In the genomic region with DNA sequence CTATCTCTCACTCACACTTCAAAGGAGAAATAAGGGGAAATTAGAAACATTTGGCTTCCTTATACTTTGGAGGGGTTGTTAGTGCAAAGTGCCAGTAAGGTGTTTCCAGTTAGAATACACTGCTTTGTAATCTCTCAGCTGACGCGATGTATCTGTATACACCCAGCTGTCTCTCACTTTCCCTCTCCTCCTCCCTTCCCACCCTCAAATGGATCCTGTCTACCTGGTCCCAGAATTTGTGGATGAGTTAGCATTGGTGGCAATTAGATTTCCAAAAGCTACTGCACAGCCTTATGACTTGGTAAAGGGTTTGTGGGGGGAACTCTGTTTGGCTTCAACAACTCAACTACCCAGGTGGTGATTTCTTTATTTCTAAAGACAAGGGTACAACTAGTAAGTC, we compare ENCODE assay signal across 19 cellular contexts. TPM values are rescaled to one million over a fixed set of nuclear protein-coding genes. Genes with fewer than 3 reads are reported as not detected.
DNase-seq lines count a peak whose midpoint lies in the region; ATAC-seq, FAIRE-seq and TF ChIP-seq lines count a peak whose summit lies in the region.
"Had no signal": no experiment of that assay in that cellular context is flagged by ENCODE, and none has a peak within 500 bp of the region (broad histone marks: within the 10 kb centered on the region; RNA-seq: fewer than 3 reads in every experiment).

No MANE protein-coding gene starts in this region.

- no peak for FAIRE-seq in pancreas (lab: Jason Lieb, UNC)

- in situ Hi-C loops in Panc1 (cut with HindIII; ENCODE audit: low pct_unique_long_range_greater_than_20kb, low sequenced_read_pairs), result no loop called here

- H3K27ac ChIP-seq in Panc1 (ENCODE audit: low read length) (no peak overlapping the region), right cardiac atrium (ENCODE audit: low read length) (peak overlapping the region; percentile 48), pancreas (peak overlapping the region in 3 of 4 donors; percentile 54 to 98 (median 97))
- H3K27ac ChIP-seq: coronary artery, neutrophil, SK-N-MC had no signal

- no peaks in the 10 kb centered on the region for H3K27me3 ChIP-seq in Caco-2 (replicated peaks; ENCODE audit: control insufficient read depth, insufficient read depth, low read length)
- H3K27me3 ChIP-seq in Panc1 (ENCODE audit: control insufficient read depth, insufficient read depth, low read length), result no peaks in the 10 kb centered on the region
- no peaks in the 10 kb centered on the region for H3K27me3 ChIP-seq in right cardiac atrium (ENCODE audit: control insufficient read depth, insufficient read depth)
- no peaks in the 10 kb centered on the region for H3K27me3 ChIP-seq in pancreas
- H3K27me3 ChIP-seq: MG63, suprapubic skin had no signal

- 76% methylated on average over 2 of the region's 2 CpGs for WGBS in right cardiac atrium
- 52 to 57% methylated on average over 2 of the region's 2 CpGs for WGBS in pancreas, 2 donors

- H3K9me3 Mint-ChIP-seq in Caco-2 (ENCODE audit: unreplicated experiment), result no peaks in the 10 kb centered on the region

- CTCF ChIA-PET in Caco-2 (lab: Charles Lee), result no interaction called here
- CTCF ChIA-PET in Panc1 (lab: Charles Lee), result no interaction called here

- peaks cover 11% of the 10 kb centered on the region for H3K36me3 ChIP-seq in Caco-2 (ENCODE audit: control insufficient read depth, insufficient read depth, low read length)
- peaks cover 5% of the 10 kb centered on the region; the same call in 1 of the 2 replicates for H3K36me3 ChIP-seq in Panc1 (ENCODE audit: control insufficient read depth, insufficient read depth, low read length)
- peaks cover 0 to 34% (median 7%) of the 10 kb centered on the region in 3 donors for H3K36me3 ChIP-seq in pancreas
- H3K36me3 ChIP-seq: MG63, neutrophil, suprapubic skin had no signal

- DNase-seq in Caco-2 (no peak), Panc1 (ENCODE audit: low read depth, low spot score) (no peak), right cardiac atrium (no peak), pancreas (no peak), NCI-H187 treated with DMSO at 0.1 percent for 48 hours (lab: John Stamatoyannopoulos, UW) (no peak), NCI-H1436 treated with DMSO at 0.1 percent for 48 hours (lab: John Stamatoyannopoulos, UW) (no peak), left colon (no peak)
- DNase-seq: activated CD4-positive, alpha-beta T cell treated with anti-CD3 and anti-CD28 coated beads for 36 hours; activated CD8-positive, alpha-beta memory T cell treated with anti-CD3 and anti-CD28 coated beads, Interleukin-2, amount 50 U/mL, for 48 hours; activated naive CD4-positive, alpha-beta T cell; MG63; NCI-H2029; NCI-H526 treated with DMSO at 0.1 percent for 48 hours; stimulated activated CD4-positive, alpha-beta T cell treated with anti-CD3 and anti-CD28 coated beads, Interleukin-4, amount 100 ng/mL, for 1 hour had no signal

- no peak overlapping the region for H3K27ac Mint-ChIP-seq in Caco-2 (ENCODE audit: unreplicated experiment)
- H3K27ac Mint-ChIP-seq: activated CD4-positive, alpha-beta T cell treated with anti-CD3 and anti-CD28 coated beads for 36 hours had no signal

- no peak for TF ChIP-seq CTCF in Caco-2 (IDR thresholded peaks at IDR 0.05; ENCODE audit: insufficient read depth in 1 of 2, low read depth in 1 of 2, low read length in 1 of 2, severe bottlenecking in 1 of 2, unreplicated experiment in 1 of 2)
- no peak for TF ChIP-seq CTCF in Panc1 (IDR thresholded peaks at IDR 0.05)
- no peak for TF ChIP-seq CTCF in pancreas (IDR thresholded peaks at IDR 0.05)

- peaks cover 66% of the 10 kb centered on the region for H3K4me1 Mint-ChIP-seq in Caco-2 (ENCODE audit: low read depth, unreplicated experiment)

- peaks cover 100% of the 10 kb centered on the region for H3K36me3 Mint-ChIP-seq in Caco-2 (ENCODE audit: insufficient read depth, unreplicated experiment)

- peak overlapping the region; percentile 17 for H3K4me3 Mint-ChIP-seq in Caco-2 (ENCODE audit: unreplicated experiment)
- H3K4me3 Mint-ChIP-seq: activated CD4-positive, alpha-beta T cell treated with anti-CD3 and anti-CD28 coated beads for 36 hours had no signal

- no peaks in the 10 kb centered on the region for H3K27me3 Mint-ChIP-seq in Caco-2 (ENCODE audit: insufficient read depth, unreplicated experiment)

- H3K9me3 ChIP-seq in Caco-2, result no peaks in the 10 kb centered on the region
- no peaks in the 10 kb centered on the region for H3K9me3 ChIP-seq in Panc1 (ENCODE audit: control insufficient read depth, insufficient read depth, low read depth, low read length)
- H3K9me3 ChIP-seq in right cardiac atrium (ENCODE audit: control insufficient read depth, low read length), result no peaks in the 10 kb centered on the region
- H3K9me3 ChIP-seq in pancreas, result no peaks in the 10 kb centered on the region
- H3K9me3 ChIP-seq: MG63, neutrophil, suprapubic skin had no signal

- H3K4me3 ChIP-seq in Caco-2 (ENCODE audit: low read depth, low read length), result no peak overlapping the region
- H3K4me3 ChIP-seq in Panc1 (ENCODE audit: low read depth in 2 of 2, low read length in 2 of 2), result no peak overlapping the region
- no peak overlapping the region for H3K4me3 ChIP-seq in right cardiac atrium (ENCODE audit: low read length)
- peak overlapping the region in 1 of 4 donors; percentile 14 for H3K4me3 ChIP-seq in pancreas
- H3K4me3 ChIP-seq: MG63, SK-N-MC had no signal

- POLR2A ChIA-PET in Caco-2 (lab: Charles Lee) (no interaction called here), Panc1 (lab: Charles Lee) (no interaction called here)

- H3K4me1 ChIP-seq in Caco-2, result peaks cover 82% of the 10 kb centered on the region
- peaks cover 26% of the 10 kb centered on the region for H3K4me1 ChIP-seq in Panc1 (ENCODE audit: control insufficient read depth, insufficient read depth, low read length)
- H3K4me1 ChIP-seq in right cardiac atrium (ENCODE audit: control insufficient read depth, insufficient read depth, low read length), result peaks cover 8% of the 10 kb centered on the region
- H3K4me1 ChIP-seq in pancreas, result peaks cover 9 to 50% (median 18%) of the 10 kb centered on the region in 3 donors

- intact Hi-C loops in Caco-2 (cut with micrococcal nuclease; ENCODE audit: unreplicated experiment) (no loop called here), Panc1 (cut with micrococcal nuclease; ENCODE audit: unreplicated experiment) (no loop called here), right cardiac atrium (cut with DNase I) (loop anchor here in 1 of 4 donors (10.0 kb wide), 1 partner anchor 392 kb away; a partner anchor contains a TSS), pancreas (cut with DNase I) (no loop called here), left colon (cut with DNase I, micrococcal nuclease) (loop anchor here in 1 of 2 donors (10.0 kb wide), 1 partner anchor 772 kb away; no protein-coding TSS in a partner anchor)

- no peak for ATAC-seq in Panc1
- ATAC-seq in right cardiac atrium, result no peak
- ATAC-seq in pancreas, result no peak
- no peak for ATAC-seq in GM21526 (IDR thresholded peaks at IDR 0.05; ENCODE audit: low FRiP score, unreplicated experiment)
- no peak for ATAC-seq in left colon

- BruUV-seq in Caco-2 (replicated peaks; lab: Mats Ljungman, UMichigan) (no TSS peak), Panc1 (replicated peaks; lab: Mats Ljungman, UMichigan) (TSS peak; percentile 24)

RNA-seq across cellular contexts. Expression of a gene that starts 10.5 kb away (rescaled TPM):
- total RNA-seq in Caco-2 (2022) (320 and 326 TPM in 2 replicates), Panc1 (2021; ENCODE audit: unreplicated experiment) (118 TPM), right cardiac atrium (100 to 1,000 TPM; 222 to 294 (median 268) TPM), pancreas (100 to 1,000 TPM in 5 of 6 donors, 10 to 100 TPM in 1; 95.0 to 213 (median 192) TPM), left colon (100 to 1,000 TPM; 697 to 795 TPM)
- polyA plus RNA-seq in Panc1 (2012; ENCODE audit: insufficient read length), result 80.5 TPM
- polyA plus RNA-seq in right cardiac atrium (189 TPM), pancreas (100 to 1,000 TPM in 1 of 2 donors, 10 to 100 TPM in 1; 93.4 to 141 TPM)
